11 cellular contexts compared by ENCODE assay signal in the genomic region with DNA sequence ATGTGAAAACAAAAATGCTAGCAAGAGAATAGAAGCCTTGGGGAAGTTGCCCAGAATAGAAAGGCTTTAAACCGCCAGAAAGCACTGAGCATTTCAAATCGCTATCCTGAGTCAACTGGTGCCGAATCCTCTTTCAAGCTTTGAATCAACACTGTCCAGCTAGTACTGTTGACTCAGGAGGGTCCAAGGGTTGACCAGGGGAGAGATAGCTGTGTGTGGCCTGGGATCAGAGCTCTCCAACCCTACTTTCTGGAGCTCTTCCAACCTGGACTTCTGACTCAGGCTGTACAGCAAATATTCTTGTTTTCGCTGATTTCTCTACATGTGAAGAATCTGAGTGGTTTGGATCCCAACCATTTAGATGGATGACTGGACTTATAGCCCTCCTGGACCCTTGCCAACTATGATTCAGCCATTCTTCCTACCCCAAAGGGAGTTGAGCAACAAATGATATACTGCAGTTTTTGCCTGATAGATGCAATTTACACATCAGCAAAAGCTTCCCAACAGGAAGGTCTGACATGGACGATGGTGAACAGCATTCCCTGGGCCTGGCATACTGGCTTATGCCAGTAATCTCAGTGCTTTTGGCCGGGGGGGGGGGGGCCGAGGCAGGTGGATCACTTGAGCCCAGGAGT.
A peak's percentile ranks its signal among the peaks of the same experiment; 100 is the strongest.
DNase-seq lines count a peak whose midpoint lies in the region; ATAC-seq and TF ChIP-seq lines count a peak whose summit lies in the region.
"Had no signal": no experiment of that assay in that cellular context is flagged by ENCODE, and none has a peak within 500 bp of the region (broad histone marks: within the 10 kb centered on the region; RNA-seq: fewer than 3 reads in every experiment).

No MANE protein-coding gene starts in this region.

- CTCF ChIA-PET in RWPE1 (lab: Yijun Ruan, JAX): interaction anchor here (0.6 kb wide), 1 partner anchor 15 kb away, joined by 4 read pairs; no protein-coding TSS in a partner anchor

- ATAC-seq in foreskin keratinocyte (no peak), thoracic aorta (ENCODE audit: insufficient number of reproducible peaks, low FRiP score, low read depth) (no peak), GM19395 (IDR thresholded peaks at IDR 0.05; ENCODE audit: unreplicated experiment) (no peak), HG02981 (IDR thresholded peaks at IDR 0.05; ENCODE audit: unreplicated experiment) (no peak), HG02571 (IDR thresholded peaks at IDR 0.05; ENCODE audit: unreplicated experiment) (no peak)

- no peaks in the 10 kb centered on the region for H3K36me3 ChIP-seq in thoracic aorta

- no peak for TF ChIP-seq CTCF in RWPE1 (conservative IDR thresholded peaks at IDR 0.05; ENCODE audit: low read depth)
- TF ChIP-seq CTCF in foreskin keratinocyte (conservative IDR thresholded peaks at IDR 0.05): no peak
- no peak for TF ChIP-seq CTCF in thoracic aorta (IDR thresholded peaks at IDR 0.05)

- H3K27me3 ChIP-seq in foreskin keratinocyte (no peaks in the 10 kb centered on the region), thoracic aorta (replicated peaks; ENCODE audit: insufficient read depth) (no peaks in the 10 kb centered on the region)

- peak overlapping the region; percentile 31 for H3K4me3 ChIP-seq in thoracic aorta

- H3K27ac ChIP-seq in RWPE1 (peak overlapping the region; percentile 94), foreskin keratinocyte (no peak overlapping the region), thoracic aorta (peak overlapping the region; percentile 17 to 42)

- no peaks in the 10 kb centered on the region for H3K9me3 ChIP-seq in thoracic aorta

- no peaks in the 10 kb centered on the region for H3K4me1 ChIP-seq in foreskin keratinocyte
- H3K4me1 ChIP-seq in thoracic aorta (ENCODE audit: control insufficient read depth in 1 of 2, low read depth in 2 of 2): peaks cover 9 to 24% of the 10 kb centered on the region in 2 donors

- POLR2A ChIA-PET in RWPE1 (lab: Yijun Ruan, JAX; ENCODE audit: low non-redundant PET): no interaction called here

- peak; percentile 35 for DNase-seq in NCI-H510A treated with DMSO at 0.1 percent for 48 hours (lab: John Stamatoyannopoulos, UW)
- DNase-seq in NCI-H510A (lab: John Stamatoyannopoulos, UW): no peak
- DNase-seq in RWPE1 (ENCODE audit: low spot score): peak; percentile 95
- peak; percentile 54 to 70 for DNase-seq in foreskin keratinocyte
- peak; percentile 24 for DNase-seq in thoracic aorta (ENCODE audit: low spot score)
- DNase-seq: activated effector memory CD4-positive, alpha-beta T cell treated with anti-CD3 and anti-CD28 coated beads, Interleukin-2, amount 50 U/mL, for 16 hours; naive B cell; NCI-H2081 treated with DMSO at 0.1 percent for 48 hours had no signal
